Comparison of ENCODE assay signal across 22 cellular contexts in genomic region chr5:139222346-139222745, GRCh38. TPM values are rescaled to one million over a fixed set of nuclear protein-coding genes. Genes with fewer than 3 reads are reported as not detected.
DNase-seq lines count a peak whose midpoint lies in the region; ATAC-seq and TF ChIP-seq lines count a peak whose summit lies in the region.
"Had no signal": no experiment of that assay in that cellular context is flagged by ENCODE, and none has a peak within 500 bp of the region (broad histone marks: within the 10 kb centered on the region; RNA-seq: fewer than 3 reads in every experiment).

No MANE protein-coding gene starts in this region.

- H2AFZ ChIP-seq in hepatocyte = no peak overlapping the region

- no peak overlapping the region for H3K4me3 ChIP-seq in hepatocyte
- H3K4me3 ChIP-seq: adrenal gland, colonic mucosa, upper lobe of left lung had no signal

- H3K27me3 ChIP-seq in hepatocyte = no peaks in the 10 kb centered on the region
- H3K27me3 ChIP-seq: adrenal gland, brain microvascular endothelial cell, colonic mucosa, upper lobe of left lung had no signal

- H3K9me2 ChIP-seq in hepatocyte (replicated peaks; ENCODE audit: insufficient read depth) = no peaks in the 10 kb centered on the region

- H3K79me2 ChIP-seq in hepatocyte = no peaks in the 10 kb centered on the region

- no peaks in the 10 kb centered on the region for H3K36me3 Mint-ChIP-seq in nephron progenitor cell (ENCODE audit: low read depth)
- H3K36me3 Mint-ChIP-seq: memory B cell, naive B cell had no signal

- no peaks in the 10 kb centered on the region for H3K9me3 ChIP-seq in hepatocyte (ENCODE audit: low read depth)
- H3K9me3 ChIP-seq: adrenal gland, colonic mucosa, upper lobe of left lung had no signal

- H3K4me2 ChIP-seq in hepatocyte = no peak overlapping the region

- peaks cover 5% of the 10 kb centered on the region for H3K4me1 Mint-ChIP-seq in nephron progenitor cell
- H3K4me1 Mint-ChIP-seq: memory B cell, naive B cell had no signal

- no peak overlapping the region for H3K27ac ChIP-seq in hepatocyte
- H3K27ac ChIP-seq: 22Rv1, adrenal gland, brain microvascular endothelial cell, colonic mucosa, upper lobe of left lung had no signal

- peaks cover 20% of the 10 kb centered on the region for H3K9me3 Mint-ChIP-seq in nephron progenitor cell

- H4K20me1 ChIP-seq in hepatocyte (ENCODE audit: insufficient read depth, poor library complexity, severe bottlenecking) = no peaks in the 10 kb centered on the region

- no peaks in the 10 kb centered on the region for H3K36me3 ChIP-seq in hepatocyte (replicated peaks; ENCODE audit: insufficient read depth, low read depth)
- H3K36me3 ChIP-seq: adrenal gland, brain microvascular endothelial cell, colonic mucosa, upper lobe of left lung had no signal

- H3K4me1 ChIP-seq in hepatocyte (ENCODE audit: insufficient read depth) = no peaks in the 10 kb centered on the region
- H3K4me1 ChIP-seq: adrenal gland, colonic mucosa, upper lobe of left lung had no signal

- H3K4me3 Mint-ChIP-seq in nephron progenitor cell = no peak overlapping the region
- H3K4me3 Mint-ChIP-seq: memory B cell, naive B cell had no signal

- peak; percentile 72 for ATAC-seq in esophagus mucosa

- 74% methylated on average over 3 of the region's 3 CpGs for WGBS in hepatocyte (ENCODE audit: low lambda C conversion rate, missing lambda C conversion rate)

- H3K27me3 Mint-ChIP-seq in nephron progenitor cell (ENCODE audit: low read depth, poor library complexity) = peaks cover 8% of the 10 kb centered on the region

- H3K27ac Mint-ChIP-seq in nephron progenitor cell = no peak overlapping the region
- H3K27ac Mint-ChIP-seq: memory B cell, naive B cell had no signal

- DNase-seq in DMS153 (lab: John Stamatoyannopoulos, UW) (peak; percentile 49), DMS153 treated with DMSO at 0.1 percent for 48 hours (lab: John Stamatoyannopoulos, UW; ENCODE audit: unreplicated experiment) (no peak), DMS53 treated with DMSO at 0.1 percent for 48 hours (lab: John Stamatoyannopoulos, UW; ENCODE audit: unreplicated experiment) (peak; percentile 77), NCI-H526 treated with DMSO at 0.1 percent for 48 hours (lab: John Stamatoyannopoulos, UW) (peak; percentile 96), H4 (ENCODE audit: low spot score) (no peak), hepatocyte (ENCODE audit: low spot score) (no peak), nephron progenitor cell (no peak)
- DNase-seq: activated CD4-positive, alpha-beta T cell treated with anti-CD3 and anti-CD28 coated beads for 1 hour; activated T-cell treated with anti-CD3 and anti-CD28 coated beads, Interleukin-2, amount 50 U/mL, for 1 hour; adrenal gland; AML-193; brain microvascular endothelial cell; colonic mucosa; kidney glomerular epithelial cell; naive B cell; NCI-H446 treated with DMSO at 0.1 percent for 48 hours; retina; SIG-M5; upper lobe of left lung had no signal

- TF ChIP-seq CTCF in hepatocyte (IDR thresholded peaks at IDR 0.05; ENCODE audit: poor library complexity) = no peak
- no peak for TF ChIP-seq CTCF in nephron progenitor cell (IDR thresholded peaks at IDR 0.05)

RNA-seq across cellular contexts. Expression of gene SIL1, which starts 24.2 kb away (rescaled TPM):
- total RNA-seq in esophagus mucosa (29.3 TPM), hepatocyte (73.9 and 82.0 TPM in 2 replicates)
- total RNA-seq in H4 (2014; rRNA removed; shearing (Covaris generic)) = 50.9 and 58.1 TPM in 2 replicates
- 176 and 197 TPM in 2 replicates for polyA plus RNA-seq in hepatocyte

Comparison
In these comparisons a context has a peak if more than half of its experiments do, and no peak if none do; other contexts are left out.
1. DNase-seq: peak in DMS153 (single experiment), DMS53 treated with DMSO at 0.1 percent for 48 hours (single experiment) and NCI-H526 treated with DMSO at 0.1 percent for 48 hours (single experiment); none in DMS153 treated with DMSO at 0.1 percent for 48 hours (single experiment), H4 (single experiment), hepatocyte (single experiment) and nephron progenitor cell (single experiment).